Comparison of ENCODE assay signal across 30 cellular contexts in the genomic region with DNA sequence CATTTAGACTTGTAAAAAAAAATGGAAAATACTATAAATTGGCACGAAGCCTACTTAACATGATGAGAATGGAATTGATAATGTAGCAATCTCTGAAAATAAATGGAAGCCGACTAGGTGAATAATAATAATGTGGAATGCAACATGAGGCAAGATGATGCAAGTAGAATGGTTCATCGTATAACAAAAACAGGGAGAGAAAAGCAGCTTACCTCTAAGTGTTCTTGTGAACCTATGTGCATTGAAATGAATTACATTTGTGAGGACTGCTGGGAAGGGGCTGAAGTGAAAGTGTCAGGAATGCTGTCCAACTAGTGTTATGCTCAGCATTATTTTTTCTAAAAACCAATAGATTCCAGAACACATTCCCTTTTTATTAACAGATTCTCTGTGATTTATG.
"Had no signal": no experiment of that assay in that cellular context is flagged by ENCODE, and none has a peak within 500 bp of the region (broad histone marks: within the 10 kb centered on the region; RNA-seq: fewer than 3 reads in every experiment).

No MANE protein-coding gene starts in this region.

- H3K36me3 Mint-ChIP-seq: activated CD4-positive, alpha-beta memory T cell treated with anti-CD3 and anti-CD28 coated beads for 36 hours; activated naive CD4-positive, alpha-beta T cell treated with anti-CD3 and anti-CD28 coated beads, Interleukin-2, amount 50 U/mL, for 72 hours had no signal

- H3K36me3 ChIP-seq: adrenal gland, breast epithelium, Peyer's patch, SJSA1 had no signal

- H3K4me3 Mint-ChIP-seq: activated CD4-positive, alpha-beta memory T cell treated with anti-CD3 and anti-CD28 coated beads for 36 hours; activated CD4-positive, alpha-beta T cell treated with anti-CD3 and anti-CD28 coated beads for 36 hours; activated CD4-positive, alpha-beta T cell treated with anti-CD3 and anti-CD28 coated beads, Interleukin-2, amount 10 ng/mL, durations not matched to agents 7 days and 5 days; activated naive CD4-positive, alpha-beta T cell treated with anti-CD3 and anti-CD28 coated beads for 36 hours; activated T-cell treated with anti-CD3 and anti-CD28 coated beads, Interleukin-2, amount 50 U/mL, for 4 hours; activated T-helper 1 cell treated with anti-CD3 and anti-CD28 coated beads, Interleukin-12 subunit alpha, Interleukin-12 subunit beta, Interleukin-2, Interleukin-4 antibody, amounts not matched to agents 30 ng/mL and 10 ng/mL and 1 ng/mL, durations not matched to agents 14 hours and 24 hours and 36 hours; T-helper 1 cell treated with Interleukin-12 subunit alpha and Interleukin-12 subunit beta and Interleukin-4 antibody, amounts not matched to agents 30 μg/mL and 1 μg/mL, for 36 hours; T-helper 2 cell treated with Interferon-gamma antibody and Interleukin-4, amounts not matched to agents 5 μg/mL and 100 μg/mL, for 36 hours had no signal

- H3K9me3 ChIP-seq: adrenal gland, body of pancreas, breast epithelium, Peyer's patch, SJSA1, SK-N-SH had no signal

- H3K9me3 Mint-ChIP-seq: activated naive CD4-positive, alpha-beta T cell treated with anti-CD3 and anti-CD28 coated beads, Interleukin-2, amount 50 U/mL, for 72 hours; activated T-helper 1 cell treated with anti-CD3 and anti-CD28 coated beads, Interleukin-12 subunit alpha, Interleukin-12 subunit beta, Interleukin-2, Interleukin-4 antibody, amounts not matched to agents 30 ng/mL and 10 ng/mL and 1 ng/mL, durations not matched to agents 14 hours and 24 hours and 36 hours; T-helper 1 cell treated with Interleukin-12 subunit alpha and Interleukin-12 subunit beta and Interleukin-4 antibody, amounts not matched to agents 30 μg/mL and 1 μg/mL, for 36 hours had no signal

- H3K27ac ChIP-seq: adrenal gland, body of pancreas, breast epithelium, Peyer's patch, SJSA1 had no signal

- ATAC-seq: activated CD4-positive, alpha-beta T cell treated with anti-CD3 and anti-CD28 coated beads for 36 hours; activated CD4-positive, CD25-positive, alpha-beta regulatory T cell treated with anti-CD3 and anti-CD28 coated beads, Interleukin-2, amount 50 U/mL, for 24 hours; activated naive CD4-positive, alpha-beta T cell treated with anti-CD3 and anti-CD28 coated beads, Interleukin-2, amount 50 U/mL, for 72 hours; activated T-cell treated with anti-CD3 and anti-CD28 coated beads, Interleukin-2, amount 50 U/mL, for 4 hours; body of pancreas; PC-3 had no signal

- H3K4me3 ChIP-seq: adrenal gland, body of pancreas, breast epithelium, Peyer's patch, SJSA1 had no signal

- H3K27ac Mint-ChIP-seq: activated CD4-positive, alpha-beta memory T cell treated with anti-CD3 and anti-CD28 coated beads for 36 hours; activated CD4-positive, alpha-beta T cell treated with anti-CD3 and anti-CD28 coated beads for 36 hours; activated CD4-positive, alpha-beta T cell treated with anti-CD3 and anti-CD28 coated beads, Interleukin-2, amount 10 ng/mL, durations not matched to agents 7 days and 5 days; activated naive CD4-positive, alpha-beta T cell treated with anti-CD3 and anti-CD28 coated beads for 36 hours; activated naive CD4-positive, alpha-beta T cell treated with anti-CD3 and anti-CD28 coated beads, Interleukin-2, amount 50 U/mL, for 72 hours; activated T-helper 1 cell treated with anti-CD3 and anti-CD28 coated beads, Interleukin-12 subunit alpha, Interleukin-12 subunit beta, Interleukin-2, Interleukin-4 antibody, amounts not matched to agents 30 ng/mL and 10 ng/mL and 1 ng/mL, durations not matched to agents 14 hours and 24 hours and 36 hours; T-helper 1 cell treated with Interleukin-12 subunit alpha and Interleukin-12 subunit beta and Interleukin-4 antibody, amounts not matched to agents 30 μg/mL and 1 μg/mL, for 36 hours; T-helper 2 cell treated with Interferon-gamma antibody and Interleukin-4, amounts not matched to agents 5 μg/mL and 100 μg/mL, for 36 hours had no signal

- H3K27me3 Mint-ChIP-seq: activated CD4-positive, alpha-beta memory T cell treated with anti-CD3 and anti-CD28 coated beads for 36 hours; activated CD4-positive, alpha-beta T cell treated with anti-CD3 and anti-CD28 coated beads for 36 hours had no signal

- H3K4me1 Mint-ChIP-seq: activated CD4-positive, alpha-beta T cell treated with anti-CD3 and anti-CD28 coated beads for 36 hours; activated CD4-positive, alpha-beta T cell treated with anti-CD3 and anti-CD28 coated beads, Interleukin-2, amount 10 ng/mL, durations not matched to agents 7 days and 5 days had no signal

- H3K4me1 ChIP-seq: adrenal gland, body of pancreas, breast epithelium, Peyer's patch, SJSA1 had no signal

- DNase-seq: activated CD4-positive, alpha-beta memory T cell treated with anti-CD3 and anti-CD28 coated beads for 36 hours; activated CD4-positive, alpha-beta T cell treated with anti-CD3 and anti-CD28 coated beads for 36 hours; activated CD4-positive, alpha-beta T cell treated with anti-CD3 and anti-CD28 coated beads, Interleukin-2, amount 10 ng/mL, durations not matched to agents 7 days and 5 days; activated CD8-positive, alpha-beta memory T cell treated with anti-CD3 and anti-CD28 coated beads, Interleukin-2, amount 50 U/mL, for 4 hours; activated gamma-delta T cell treated with Interleukin-2 at 50 U/mL for 16 hours; activated naive CD4-positive, alpha-beta T cell treated with anti-CD3 and anti-CD28 coated beads for 36 hours; activated T-cell treated with anti-CD3 and anti-CD28 coated beads for 4 hours; activated T-cell treated with anti-CD3 and anti-CD28 coated beads, Interleukin-2, amount 50 U/mL, for 4 hours; adrenal gland; body of pancreas; caudate nucleus; cerebellar nuclear complex; NCI-H1092 treated with DMSO at 0.1 percent for 48 hours; NCI-H1417 treated with DMSO at 0.1 percent for 48 hours; NCI-H187 treated with DMSO at 0.1 percent for 48 hours; NCI-H2081; NCI-H510A; NCI-H748 treated with DMSO at 0.1 percent for 48 hours; PC-3; Peyer's patch; RPMI8226; SHP77 treated with DMSO at 0.1 percent for 48 hours; SK-N-SH had no signal

- H3K9ac ChIP-seq: SK-N-SH had no signal

- H3K27me3 ChIP-seq: adrenal gland, body of pancreas, breast epithelium, Peyer's patch, SJSA1 had no signal

- H3K4me2 ChIP-seq: SK-N-SH had no signal
